Comparison of ENCODE assay signal across 18 cellular contexts in genomic region chr2:170997893-170998477, GRCh38.
"Had no signal": no experiment of that assay in that cellular context is flagged by ENCODE, and none has a peak within 500 bp of the region (broad histone marks: within the 10 kb centered on the region; RNA-seq: fewer than 3 reads in every experiment).

No MANE protein-coding gene starts in this region.

- H3K36me3 Mint-ChIP-seq: natural killer cell treated with Interleukin-12 subunit alpha and Interleukin-12 subunit beta and Interleukin-15 and Interleukin-18, amount 100 ng/mL, for 72 hours had no signal

- H3K27ac Mint-ChIP-seq: natural killer cell treated with Interleukin-12 subunit alpha and Interleukin-12 subunit beta and Interleukin-15 and Interleukin-18, amount 100 ng/mL, for 72 hours; T-helper 2 cell treated with Interferon-gamma antibody and Interleukin-4, amounts not matched to agents 5 μg/mL and 100 μg/mL, for 36 hours had no signal

- H3K4me3 ChIP-seq: esophagus squamous epithelium, hepatocyte, right atrium auricular region, skin epidermis, suprapubic skin had no signal

- H3K27me3 Mint-ChIP-seq: natural killer cell treated with Interleukin-12 subunit alpha and Interleukin-12 subunit beta and Interleukin-15 and Interleukin-18, amount 100 ng/mL, for 72 hours had no signal

- DNase-seq: activated naive CD4-positive, alpha-beta T cell treated with anti-CD3 and anti-CD28 coated beads, Interleukin-2, amount 50 U/mL, for 16 hours; activated T-cell treated with anti-CD3 and anti-CD28 coated beads for 4 hours; esophagus squamous epithelium; kidney; left ventricle myocardium superior; mesenchymal stem cell; nucleus accumbens; stimulated activated CD4-positive, alpha-beta T cell treated with anti-CD3 and anti-CD28 coated beads, Interleukin-4, amount 100 ng/mL, for 24 hours; stimulated activated naive CD4-positive, alpha-beta T cell; SW 1271; trophoblast cell had no signal

- H3K27me3 ChIP-seq: esophagus squamous epithelium, hepatocyte, right atrium auricular region, suprapubic skin had no signal

- H3K27ac ChIP-seq: esophagus squamous epithelium, hepatocyte, right atrium auricular region, skin epidermis, suprapubic skin had no signal

- H3K4me3 Mint-ChIP-seq: natural killer cell treated with Interleukin-12 subunit alpha and Interleukin-12 subunit beta and Interleukin-15 and Interleukin-18, amount 100 ng/mL, for 72 hours; T-helper 2 cell treated with Interferon-gamma antibody and Interleukin-4, amounts not matched to agents 5 μg/mL and 100 μg/mL, for 36 hours had no signal

- H3K9me3 Mint-ChIP-seq: natural killer cell treated with Interleukin-12 subunit alpha and Interleukin-12 subunit beta and Interleukin-15 and Interleukin-18, amount 100 ng/mL, for 72 hours; T-helper 2 cell treated with Interferon-gamma antibody and Interleukin-4, amounts not matched to agents 5 μg/mL and 100 μg/mL, for 36 hours had no signal

- ATAC-seq: activated CD4-positive, CD25-positive, alpha-beta regulatory T cell treated with anti-CD3 and anti-CD28 coated beads, Interleukin-2, amount 50 U/mL, for 24 hours; left ventricle myocardium superior; natural killer cell treated with Interleukin-12 subunit alpha and Interleukin-12 subunit beta and Interleukin-15 and Interleukin-18, amount 100 ng/mL, for 72 hours had no signal

- H3K9me3 ChIP-seq: esophagus squamous epithelium, right atrium auricular region, suprapubic skin had no signal

- H3K4me1 ChIP-seq: esophagus squamous epithelium, right atrium auricular region, suprapubic skin had no signal
